Comparison of ENCODE assay signal across 8 cellular contexts in genomic region chr1:209937996-209938959, GRCh38. TPM values are rescaled to one million over a fixed set of nuclear protein-coding genes. Genes with fewer than 3 reads are reported as not detected.
DNase-seq lines count a peak whose midpoint lies in the region; ATAC-seq, FAIRE-seq and TF ChIP-seq lines count a peak whose summit lies in the region.

SYT14 (plus strand) TSS chr1:209938217; CDS start chr1:209938265, 48 bp downstream.

- no peaks in the 10 kb centered on the region for H3K79me2 ChIP-seq in MM.1S (ENCODE audit: low read length)

- H4K20me1 ChIP-seq in MM.1S (ENCODE audit: insufficient read depth, low read length): no peaks in the 10 kb centered on the region

- DNase-seq in MM.1S: peak; percentile 65
- DNase-seq in activated CD8-positive, alpha-beta T cell treated with anti-CD3 and anti-CD28 coated beads for 36 hours: no peak
- DNase-seq in glomerular visceral epithelial cell (ENCODE audit: extremely low spot score): peak; percentile 77
- DNase-seq in small intestine: no peak
- no peak for DNase-seq in aorta

- no peaks in the 10 kb centered on the region for H3K9me2 ChIP-seq in MM.1S (replicated peaks; ENCODE audit: insufficient read depth, low read length)

- ATAC-seq in activated CD8-positive, alpha-beta T cell treated with anti-CD3 and anti-CD28 coated beads for 36 hours: peak; percentile 45
- ATAC-seq in aorta (ENCODE audit: low FRiP score): no peak
- no peak for ATAC-seq in HG03175 (IDR thresholded peaks at IDR 0.05; ENCODE audit: unreplicated experiment)
- no peak for ATAC-seq in HG02571 (IDR thresholded peaks at IDR 0.05; ENCODE audit: unreplicated experiment)

- peak within 1 kb of the TSS; percentile 15 for H3K4me3 Mint-ChIP-seq in activated CD8-positive, alpha-beta T cell treated with anti-CD3 and anti-CD28 coated beads for 36 hours

- H3K27ac ChIP-seq in MM.1S (ENCODE audit: low read length) (no peak within 1 kb of the TSS), small intestine (ENCODE audit: low read depth in 1 of 2, low read length in 1 of 2) (no peak within 1 kb of the TSS), aorta (ENCODE audit: low read depth in 1 of 2, low read length in 2 of 2) (no peak within 1 kb of the TSS)

- H3K4me2 ChIP-seq in MM.1S (ENCODE audit: low read depth, low read length): peak within 1 kb of the TSS; percentile 64

- no peaks in the 10 kb centered on the region for H3K4me1 ChIP-seq in MM.1S (ENCODE audit: low read length)
- H3K4me1 ChIP-seq in small intestine (ENCODE audit: control insufficient read depth in 2 of 2, insufficient read depth in 1 of 2, low read depth in 1 of 2, low read length in 1 of 2): peaks cover 2 to 3% of the 10 kb centered on the region in 2 donors
- H3K4me1 ChIP-seq in aorta (ENCODE audit: control insufficient read depth in 1 of 2, insufficient read depth in 2 of 2, low read length in 2 of 2): no peaks in the 10 kb centered on the region

- H3K9ac ChIP-seq in MM.1S (ENCODE audit: low read length): no peak within 1 kb of the TSS

- H3K9me3 ChIP-seq in MM.1S (replicated peaks; ENCODE audit: insufficient read depth, low read length): no peaks in the 10 kb centered on the region
- no peaks in the 10 kb centered on the region for H3K9me3 ChIP-seq in small intestine (ENCODE audit: control insufficient read depth, low read depth)
- H3K9me3 ChIP-seq in aorta (ENCODE audit: control insufficient read depth, low read length): no peaks in the 10 kb centered on the region

- H3K4me3 ChIP-seq in GM08714 (ENCODE audit: low read length): peak within 1 kb of the TSS; percentile 36
- H3K4me3 ChIP-seq in MM.1S (ENCODE audit: low read length): peak within 1 kb of the TSS; percentile 55
- peak within 1 kb of the TSS; percentile 7 to 29 for H3K4me3 ChIP-seq in small intestine (ENCODE audit: low read depth in 1 of 2, low read length in 2 of 2)
- H3K4me3 ChIP-seq in aorta (ENCODE audit: low read length in 2 of 2): no peak within 1 kb of the TSS

- H3K27me3 ChIP-seq in MM.1S (replicated peaks; ENCODE audit: insufficient read depth, low read length) (no peaks in the 10 kb centered on the region), small intestine (ENCODE audit: control insufficient read depth in 2 of 2, insufficient read depth in 2 of 2, low read length in 2 of 2) (peaks cover 0 to 9% of the 10 kb centered on the region in 2 donors), aorta (ENCODE audit: control insufficient read depth in 1 of 2, insufficient read depth in 2 of 2, low read length in 1 of 2) (peaks cover 0 to 5% of the 10 kb centered on the region in 2 donors)

- H3F3A ChIP-seq in MM.1S (ENCODE audit: insufficient read depth, low read length): 0 out of 2 replicates have a peak, but pooled peaks cover 5% of the 10 kb centered on the region

- no peak for FAIRE-seq in small intestine (lab: Jason Lieb, UNC)

- POLR2A ChIA-PET in activated CD8-positive, alpha-beta T cell treated with anti-CD3 and anti-CD28 coated beads for 36 hours (lab: Charles Lee): no interaction called here

- H3K4me1 Mint-ChIP-seq in activated CD8-positive, alpha-beta T cell treated with anti-CD3 and anti-CD28 coated beads for 36 hours (ENCODE audit: low read depth): peaks cover 8% of the 10 kb centered on the region

- peak within 1 kb of the TSS; percentile 50; the same call in 1 of the 2 replicates for H2AFZ ChIP-seq in MM.1S (ENCODE audit: low read length)

- no peak for TF ChIP-seq CTCF in MM.1S (IDR thresholded peaks at IDR 0.05; ENCODE audit: low read length)
- TF ChIP-seq CTCF in activated CD8-positive, alpha-beta T cell treated with anti-CD3 and anti-CD28 coated beads for 36 hours (IDR thresholded peaks at IDR 0.05): no peak

- H3K27me3 Mint-ChIP-seq in activated CD8-positive, alpha-beta T cell treated with anti-CD3 and anti-CD28 coated beads for 36 hours: peaks cover 45% of the 10 kb centered on the region

- no peaks in the 10 kb centered on the region for H3K9me3 Mint-ChIP-seq in activated CD8-positive, alpha-beta T cell treated with anti-CD3 and anti-CD28 coated beads for 36 hours

- no peaks in the 10 kb centered on the region for H3K36me3 Mint-ChIP-seq in activated CD8-positive, alpha-beta T cell treated with anti-CD3 and anti-CD28 coated beads for 36 hours (ENCODE audit: low read depth)

- H3K27ac Mint-ChIP-seq in activated CD8-positive, alpha-beta T cell treated with anti-CD3 and anti-CD28 coated beads for 36 hours: no peak within 1 kb of the TSS

- H3K36me3 ChIP-seq in MM.1S (replicated peaks; ENCODE audit: insufficient read depth, low read length) (no peaks in the 10 kb centered on the region), small intestine (ENCODE audit: control insufficient read depth in 2 of 2, insufficient read depth in 2 of 2, low read length in 2 of 2) (no peaks in the 10 kb centered on the region), aorta (ENCODE audit: control insufficient read depth in 1 of 2, insufficient read depth in 2 of 2, low read length in 1 of 2) (no peaks in the 10 kb centered on the region)

- intact Hi-C loops in activated CD8-positive, alpha-beta T cell treated with anti-CD3 and anti-CD28 coated beads for 36 hours (cut with micrococcal nuclease): no loop called here
- intact Hi-C loops in aorta (cut with DNase I): no loop called here

- WGBS in small intestine, 3 donors: 3 to 13% (median 12%) methylated on average over 54 to 98 of the region's 98 CpGs
- WGBS in aorta, 2 donors: 3% methylated on average over 77 to 98 of the region's 98 CpGs

- CTCF ChIA-PET in activated CD8-positive, alpha-beta T cell treated with anti-CD3 and anti-CD28 coated beads for 36 hours (lab: Charles Lee): no interaction called here

RNA-seq across cellular contexts. Expression of gene SYT14, which starts in this region (rescaled TPM):
- not detected for total RNA-seq in activated CD8-positive, alpha-beta T cell treated with anti-CD3 and anti-CD28 coated beads for 36 hours
- polyA plus RNA-seq in small intestine: under 1 TPM in 1 of 3 donors, not detected in 2; 0.13 TPM
- total RNA-seq in aorta: not detected
- under 1 TPM in 1 of 2 donors, not detected in 1; 0.13 TPM for polyA plus RNA-seq in aorta

Comparison
In these comparisons a context has a peak if more than half of its experiments do, and no peak if none do; other contexts are left out.
1. Peak in ATAC-seq in activated CD8-positive, alpha-beta T cell treated with anti-CD3 and anti-CD28 coated beads for 36 hours; RNA of the gene not detected or under 1 TPM.
2. H3K4me3 ChIP-seq: peak in GM08714 (single experiment), MM.1S (single experiment) and small intestine (2 of 2); none in aorta (0 of 2).
3. DNase-seq: peak in MM.1S (single experiment) and glomerular visceral epithelial cell (single experiment); none in activated CD8-positive, alpha-beta T cell treated with anti-CD3 and anti-CD28 coated beads for 36 hours (single experiment), small intestine (single experiment) and aorta (0 of 2).